26 cellular contexts compared by ENCODE assay signal in the genomic region with DNA sequence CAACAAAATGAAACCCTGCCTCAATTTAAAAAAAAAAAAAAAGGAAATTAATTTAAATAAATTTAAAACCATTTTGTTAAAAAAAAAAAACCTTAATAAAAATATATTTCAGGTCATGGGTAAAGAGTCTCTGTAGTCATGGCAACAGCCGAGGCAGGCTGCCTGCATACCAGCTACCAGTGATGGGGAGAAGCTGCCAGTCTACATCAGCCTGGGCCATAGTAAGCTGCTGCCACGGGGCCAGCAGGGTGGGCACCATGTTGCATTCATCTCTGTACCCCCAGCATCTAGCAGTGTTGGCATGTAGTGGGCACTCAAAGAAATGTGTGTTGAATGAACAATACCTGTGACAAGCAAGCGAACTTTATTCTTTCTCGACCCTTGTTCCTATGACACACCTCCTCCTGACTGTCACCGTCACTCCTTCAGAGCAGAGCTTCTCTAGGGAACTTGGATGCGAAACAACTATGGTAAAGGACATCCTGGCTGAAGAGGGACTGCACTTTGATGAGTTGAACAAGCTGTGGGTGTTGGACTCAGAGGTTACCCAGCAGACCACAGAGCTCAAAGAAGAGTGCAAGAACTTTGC. TPM values are rescaled to one million over a fixed set of nuclear protein-coding genes. Genes with fewer than 3 reads are reported as not detected.
DNase-seq lines count a peak whose midpoint lies in the region; ATAC-seq, FAIRE-seq and TF ChIP-seq lines count a peak whose summit lies in the region.
"Had no signal": no experiment of that assay in that cellular context is flagged by ENCODE, and none has a peak within 500 bp of the region (broad histone marks: within the 10 kb centered on the region; RNA-seq: fewer than 3 reads in every experiment).

No MANE protein-coding gene starts in this region.

- H3K4ac ChIP-seq in mesenchymal stem cell (ENCODE audit: low read depth in 1 of 2, low read length in 2 of 2) = no peak overlapping the region

- H3K79me2 ChIP-seq in K562 (ENCODE audit: control insufficient read depth, insufficient read depth, low read length) (peaks cover 96% of the 10 kb centered on the region), HepG2 (ENCODE audit: insufficient read depth, low read length) (peaks cover 96% of the 10 kb centered on the region)

- H2AFZ ChIP-seq in K562 (ENCODE audit: low read depth, low read length) (no peak overlapping the region), HepG2 (ENCODE audit: low read length) (no peak overlapping the region), mesenchymal stem cell (ENCODE audit: low read depth, low read length) (no peak overlapping the region)
- H2AFZ ChIP-seq: PC-9 had no signal

- H4K20me1 ChIP-seq in K562 (replicated peaks; ENCODE audit: control insufficient read depth, insufficient read depth, low read length) (0 out of 2 replicates have a peak, but pooled peaks cover 6% of the 10 kb centered on the region), HepG2 (ENCODE audit: insufficient read depth, low read length) (peaks cover 77% of the 10 kb centered on the region)

- CTCF ChIA-PET in K562 (lab: Yijun Ruan, JAX; ENCODE audit: low intra/inter-chr PET ratio) (no interaction called here), HepG2 (lab: Yijun Ruan, JAX; ENCODE audit: low intra/inter-chr PET ratio, low total read pairs) (no interaction called here)

- H3K36me3 Mint-ChIP-seq in activated T-cell treated with anti-CD3 and anti-CD28 coated beads, Interleukin-2, amount 50 U/mL, for 24 hours (ENCODE audit: low read depth) = peaks cover 46% of the 10 kb centered on the region
- H3K36me3 Mint-ChIP-seq in activated T-cell treated with anti-CD3 and anti-CD28 coated beads, Interleukin-2, amount 50 U/mL, for 4 hours (ENCODE audit: insufficient read depth) = peaks cover 7% of the 10 kb centered on the region

- H3K4me3 Mint-ChIP-seq in activated T-cell treated with anti-CD3 and anti-CD28 coated beads, Interleukin-2, amount 50 U/mL, for 24 hours = no peak overlapping the region
- no peak overlapping the region for H3K4me3 Mint-ChIP-seq in activated T-cell treated with anti-CD3 and anti-CD28 coated beads, Interleukin-2, amount 50 U/mL, for 4 hours
- H3K4me3 Mint-ChIP-seq: CD14-positive monocyte had no signal

- H3K9me3 ChIP-seq in K562 (replicated peaks; ENCODE audit: control insufficient read depth, insufficient read depth, low read depth, low read length) (no peaks in the 10 kb centered on the region), HepG2 (ENCODE audit: low read length) (no peaks in the 10 kb centered on the region), small intestine (ENCODE audit: control insufficient read depth, low read depth) (no peaks in the 10 kb centered on the region), mesenchymal stem cell (ENCODE audit: control insufficient read depth, low read length) (no peaks in the 10 kb centered on the region)
- H3K9me3 ChIP-seq: BE2C, SJSA1 had no signal

- H2BK15ac ChIP-seq in mesenchymal stem cell (ENCODE audit: low read depth, poor library complexity, severe bottlenecking) = no peak overlapping the region

- H3K27ac Mint-ChIP-seq in activated T-cell treated with anti-CD3 and anti-CD28 coated beads, Interleukin-2, amount 50 U/mL, for 24 hours = peak overlapping the region; percentile 22

- TF ChIP-seq EP300 in K562 (IDR thresholded peaks at IDR 0.05; ENCODE audit: low read length) (no peak), HepG2 (IDR thresholded peaks at IDR 0.05; ENCODE audit: low read depth in 2 of 2, low read length in 2 of 2) (no peak), HepG2 (CRISPR knock-in tag; IDR thresholded peaks at IDR 0.05; ENCODE audit: borderline replicate concordance) (no peak)

- no TSS peak for BruUV-seq in K562 (replicated peaks; lab: Mats Ljungman, UMichigan)
- BruUV-seq in HepG2 (replicated peaks; lab: Mats Ljungman, UMichigan) = no TSS peak

- DNase-seq in activated T-cell treated with anti-CD3 and anti-CD28 coated beads, Interleukin-2, amount 50 U/mL, for 24 hours = no peak
- DNase-seq in activated T-cell treated with anti-CD3 and anti-CD28 coated beads, Interleukin-2, amount 50 U/mL, for 4 hours = no peak
- DNase-seq in K562 (ENCODE audit: extremely low read depth in 1 of 4, low spot score in 3 of 4) (no peak), HepG2 (ENCODE audit: low spot score) (no peak), small intestine (peak; percentile 43), CD1c-positive myeloid dendritic cell (ENCODE audit: extremely low spot score) (no peak), mesenchymal stem cell (no peak)
- DNase-seq: BE2C; DMS153; DND-41; H7; MM.1S; NCI-H2029; NCI-H446 treated with DMSO at 0.1 percent for 48 hours; NCI-H526; NCI-H82; NK-92 treated with Interleukin-12 subunit alpha and Interleukin-12 subunit beta, amount 100 ng/mL, for 24 hours; PC-9 had no signal

- no peak for TF ChIP-seq RAD21 in K562 (CRISPR knock-in tag; conservative IDR thresholded peaks at IDR 0.05 in 1 of 2, IDR thresholded peaks at IDR 0.05 in 1 of 2)
- TF ChIP-seq RAD21 in HepG2 (CRISPR knock-in tag; IDR thresholded peaks at IDR 0.05) = no peak

- in situ Hi-C loops in K562 (cut with MboI) = no loop called here
- in situ Hi-C loops in HepG2 (cut with HindIII; ENCODE audit: extremely low pct_ligation_motif_present, low pct_unique_long_range_greater_than_20kb) = no loop called here

- no peak overlapping the region for H3K9ac ChIP-seq in K562 (ENCODE audit: insufficient read depth in 1 of 2, low read depth in 2 of 2, low read length in 2 of 2)
- no peak overlapping the region for H3K9ac ChIP-seq in HepG2 (ENCODE audit: insufficient read depth, low read depth, low read length)
- no peak overlapping the region for H3K9ac ChIP-seq in mesenchymal stem cell (ENCODE audit: low read length)
- H3K9ac ChIP-seq: KMS-11 had no signal

- FAIRE-seq in K562 (lab: Jason Lieb, UNC) (no peak), HepG2 (lab: Jason Lieb, UNC) (no peak), small intestine (lab: Jason Lieb, UNC) (no peak)
- FAIRE-seq: GM12892, GM19239 had no signal

- no peaks in the 10 kb centered on the region for H3K79me1 ChIP-seq in mesenchymal stem cell (replicated peaks; ENCODE audit: low read length, poor library complexity, severe bottlenecking)

- H3K18ac ChIP-seq in mesenchymal stem cell (ENCODE audit: low read depth in 1 of 2, low read length in 2 of 2) = no peak overlapping the region

- no peak overlapping the region for H4K8ac ChIP-seq in mesenchymal stem cell (ENCODE audit: low read length)

- H3K36me3 ChIP-seq in K562 (ENCODE audit: control insufficient read depth, insufficient read depth, low read length) (peaks cover 51% of the 10 kb centered on the region), HepG2 (replicated peaks in 1 of 2; ENCODE audit: control insufficient read depth in 1 of 2, insufficient read depth in 2 of 2, low read length in 2 of 2) (peaks cover 21 to 47% of the 10 kb centered on the region in 2 experiments), small intestine (ENCODE audit: control insufficient read depth in 2 of 2, insufficient read depth in 2 of 2, low read length in 2 of 2) (peaks cover 3 to 8% of the 10 kb centered on the region in 2 donors), mesenchymal stem cell (ENCODE audit: control insufficient read depth in 1 of 2, insufficient read depth in 2 of 2, low read depth in 1 of 2, low read length in 2 of 2) (peaks cover 8 to 33% of the 10 kb centered on the region in 2 experiments)

- no peak overlapping the region for H2BK12ac ChIP-seq in mesenchymal stem cell (ENCODE audit: low read length in 2 of 2)

- no peak overlapping the region for H3K14ac ChIP-seq in mesenchymal stem cell (ENCODE audit: low read length in 2 of 2)

- no peaks in the 10 kb centered on the region for H3K9me3 Mint-ChIP-seq in activated T-cell treated with anti-CD3 and anti-CD28 coated beads, Interleukin-2, amount 50 U/mL, for 24 hours
- H3K9me3 Mint-ChIP-seq in activated T-cell treated with anti-CD3 and anti-CD28 coated beads, Interleukin-2, amount 50 U/mL, for 4 hours = no peaks in the 10 kb centered on the region
- H3K9me3 Mint-ChIP-seq: CD14-positive monocyte had no signal

- H3K4me1 Mint-ChIP-seq in activated T-cell treated with anti-CD3 and anti-CD28 coated beads, Interleukin-2, amount 50 U/mL, for 24 hours (ENCODE audit: low read depth) = peaks cover 39% of the 10 kb centered on the region
- peaks cover 26% of the 10 kb centered on the region for H3K4me1 Mint-ChIP-seq in activated T-cell treated with anti-CD3 and anti-CD28 coated beads, Interleukin-2, amount 50 U/mL, for 4 hours (ENCODE audit: low read depth)
- H3K4me1 Mint-ChIP-seq: CD14-positive monocyte had no signal

- no peak overlapping the region for H2BK120ac ChIP-seq in mesenchymal stem cell (ENCODE audit: low read depth, low read length)

- no peak overlapping the region for H3K4me2 ChIP-seq in K562 (ENCODE audit: insufficient read depth, low read length)
- H3K4me2 ChIP-seq in HepG2 (ENCODE audit: low read depth, low read length) = no peak overlapping the region
- H3K4me2 ChIP-seq in mesenchymal stem cell (ENCODE audit: low read length, poor library complexity, severe bottlenecking) = no peak overlapping the region
- H3K4me2 ChIP-seq: KMS-11, PC-9 had no signal

- H2BK5ac ChIP-seq in mesenchymal stem cell (ENCODE audit: low read depth, low read length, poor library complexity, severe bottlenecking) = no peak overlapping the region

- H3K27ac ChIP-seq in K562 (ENCODE audit: extremely low read depth, low read depth, low read length) (no peak overlapping the region), HepG2 (ENCODE audit: extremely low read length, insufficient read depth, low read length) (no peak overlapping the region), small intestine (ENCODE audit: low read depth in 1 of 2, low read length in 1 of 2) (no peak overlapping the region), mesenchymal stem cell (ENCODE audit: low read length, poor library complexity, severe bottlenecking) (no peak overlapping the region)
- H3K27ac ChIP-seq: 22Rv1, KMS-11, PC-9, SJSA1 had no signal

- TF ChIP-seq POLR2A in K562 (conservative IDR thresholded peaks at IDR 0.05) (no peak), HepG2 (IDR thresholded peaks at IDR 0.05; ENCODE audit: insufficient read depth in 1 of 2, low read depth in 2 of 2, low read length in 2 of 2) (peak in 1 of 2 experiments; percentile 54; a peak in 1 of 4 replicates)

- H3K4me1 ChIP-seq in K562 (replicated peaks in 1 of 2; ENCODE audit: control insufficient read depth in 2 of 2, insufficient read depth in 2 of 2, low read length in 2 of 2) (peaks cover 0 to 4% of the 10 kb centered on the region in 2 experiments; a peak in 1 of 5 replicates), HepG2 (ENCODE audit: insufficient read depth, low read length) (peaks cover 70% of the 10 kb centered on the region), small intestine (ENCODE audit: control insufficient read depth in 2 of 2, insufficient read depth in 1 of 2, low read depth in 1 of 2, low read length in 1 of 2) (no peaks in the 10 kb centered on the region), mesenchymal stem cell (ENCODE audit: control insufficient read depth, insufficient read depth, low read depth, low read length) (peaks cover 1% of the 10 kb centered on the region)
- H3K4me1 ChIP-seq: BE2C, SJSA1 had no signal

- POLR2A ChIA-PET in K562 (lab: Yijun Ruan, JAX) = interaction anchor here (0.7 to 1.0 kb wide), 4 partner anchors 8 to 131 kb away, joined by 3 to 4 read pairs (median 3); a partner anchor contains a TSS
- POLR2A ChIA-PET in HepG2 (lab: Yijun Ruan, JAX) = interaction anchor here (1.0 to 1.7 kb wide), 7 partner anchors 8 to 72 kb away, joined by 3 to 17 read pairs (median 5); a partner anchor contains a TSS

- intact Hi-C loops in K562 (cut with micrococcal nuclease) (no loop called here), HepG2 (cut with micrococcal nuclease; ENCODE audit: unreplicated experiment) (no loop called here)

- WGBS in K562 (ENCODE audit: insufficient coverage, low coverage, missing lambda C conversion rate) = 83% methylated on average over 6 of the region's 6 CpGs
- 95% methylated on average over 6 of the region's 6 CpGs for WGBS in HepG2 (ENCODE audit: low lambda C conversion rate)
- 76 to 78% (median 76%) methylated on average over 6 of the region's 6 CpGs for WGBS in small intestine, 3 donors
- 95% methylated on average over 6 of the region's 6 CpGs for WGBS in mesenchymal stem cell

- TF ChIP-seq CTCF in K562 (IDR thresholded peaks at IDR 0.05 in 2 of 3, conservative IDR thresholded peaks at IDR 0.05 in 1 of 3; ENCODE audit: insufficient read depth in 2 of 3, low read depth in 1 of 3, low read length in 3 of 3) (no peak), HepG2 (CRISPR knock-in tag; IDR thresholded peaks at IDR 0.05) (no peak)

- H3K27me3 ChIP-seq in K562 (ENCODE audit: control insufficient read depth in 2 of 2, insufficient read depth in 2 of 2, low read length in 2 of 2) (no peaks in the 10 kb centered on the region), HepG2 (ENCODE audit: control insufficient read depth in 1 of 2, insufficient read depth in 2 of 2, low read length in 2 of 2) (no peaks in the 10 kb centered on the region), small intestine (ENCODE audit: control insufficient read depth in 2 of 2, insufficient read depth in 2 of 2, low read length in 2 of 2) (no peaks in the 10 kb centered on the region), mesenchymal stem cell (ENCODE audit: control insufficient read depth in 1 of 2, insufficient read depth in 1 of 2, low read length in 2 of 2) (no peaks in the 10 kb centered on the region)
- H3K27me3 ChIP-seq: BE2C, SJSA1 had no signal

- H3K27me3 Mint-ChIP-seq in activated T-cell treated with anti-CD3 and anti-CD28 coated beads, Interleukin-2, amount 50 U/mL, for 24 hours = no peaks in the 10 kb centered on the region
- no peaks in the 10 kb centered on the region for H3K27me3 Mint-ChIP-seq in activated T-cell treated with anti-CD3 and anti-CD28 coated beads, Interleukin-2, amount 50 U/mL, for 4 hours (ENCODE audit: low read depth)

- no peak for ATAC-seq in activated T-cell treated with anti-CD3 and anti-CD28 coated beads, Interleukin-2, amount 50 U/mL, for 4 hours
- ATAC-seq in K562 (no peak), HepG2 (peak; percentile 19), HG03196 (IDR thresholded peaks at IDR 0.05; ENCODE audit: unreplicated experiment) (no peak)
- ATAC-seq: Right ventricle myocardium inferior had no signal

- H2AK5ac ChIP-seq in mesenchymal stem cell (ENCODE audit: low read length, severe bottlenecking) = no peak overlapping the region

- H4K91ac ChIP-seq in mesenchymal stem cell (ENCODE audit: low read length) = no peak overlapping the region

- no peak overlapping the region for H3K23ac ChIP-seq in mesenchymal stem cell (ENCODE audit: low read length in 2 of 2)

- H3K9me1 ChIP-seq in K562 (ENCODE audit: control insufficient read depth, insufficient read depth, low read length) = no peaks in the 10 kb centered on the region

- H3K4me3 ChIP-seq in K562 (no peak overlapping the region), HepG2 (replicated peaks in 1 of 3; ENCODE audit: insufficient read depth in 1 of 3, low read depth in 2 of 3, low read length in 3 of 3) (no peak overlapping the region), small intestine (ENCODE audit: low read depth in 1 of 2, low read length in 2 of 2) (no peak overlapping the region), mesenchymal stem cell (ENCODE audit: insufficient read depth in 1 of 2, low read depth in 1 of 2, low read length in 2 of 2) (no peak overlapping the region)
- H3K4me3 ChIP-seq: PC-9, SJSA1 had no signal

RNA-seq across cellular contexts. Expression of a gene that starts 7.3 kb away (rescaled TPM):
- 10 to 100 TPM; 11.5 to 12.8 (median 12.2) TPM for total RNA-seq in activated T-cell treated with anti-CD3 and anti-CD28 coated beads, Interleukin-2, amount 50 U/mL, for 4 hours
- 6.9 and 7.8 TPM in 2 replicates for total RNA-seq in K562 (2011; cell fraction: chromatin; rRNA removed; ENCODE audit: low replicate concordance)
- total RNA-seq in K562 (2011; cell fraction: nucleolus; rRNA removed) = 3.0 and 3.3 TPM in 2 replicates
- 4.0 and 9.5 TPM in 2 replicates for total RNA-seq in K562 (2011; cell fraction: nucleoplasm; rRNA removed)
- total RNA-seq in K562 (2014; rRNA removed) = 3.7 TPM in 2 replicates
- total RNA-seq in K562 (2014; rRNA removed; fragmentation: Illumina TruSeq; extraction: Trizol) = 7.2 and 7.8 TPM in 2 replicates
- 4.6 and 5.9 TPM in 2 replicates for total RNA-seq in K562 (2015; rRNA removed; fragmentation: Illumina TruSeq; extraction: Trizol)
- 5.0 and 5.6 TPM in 2 replicates for total RNA-seq in K562 (2021)
- 2.5 and 6.2 TPM in 2 replicates for polyA plus RNA-seq in K562 (2011; rRNA removed)
- 1.4 and 1.5 TPM in 2 replicates for polyA plus RNA-seq in K562 (2011; cell fraction: cytosol; rRNA removed)
- 2.1 and 3.1 TPM in 2 replicates for polyA plus RNA-seq in K562 (2011; cell fraction: nucleus; rRNA removed)
- polyA plus RNA-seq in K562 (2012) = 5.3 and 6.4 TPM in 2 replicates
- polyA plus RNA-seq in K562 (2014; fragmentation: Illumina TruSeq; extraction: Trizol) = 5.0 and 6.7 TPM in 2 replicates
- polyA plus RNA-seq in K562 (2014; fragmentation: Nextera tagmentation; extraction: Ambion mirVana) = 1 to 10 TPM; 5.9 to 6.1 TPM
- polyA plus RNA-seq in K562 (2014; rRNA removed) = 4.6 and 6.6 TPM in 2 replicates
- polyA minus RNA-seq in K562 (2011; rRNA and poly(A)+ RNA removed) = 3.4 and 4.7 TPM in 2 replicates
- polyA minus RNA-seq in K562 (2011; cell fraction: cytosol; rRNA and poly(A)+ RNA removed) = 2.0 and 2.3 TPM in 2 replicates
- polyA minus RNA-seq in K562 (2011; cell fraction: nucleus; rRNA and poly(A)+ RNA removed) = 1.7 and 2.8 TPM in 2 replicates
- 21.1 and 22.4 TPM in 2 replicates for total RNA-seq in HepG2 (2016; rRNA removed; fragmentation: Illumina TruSeq; extraction: Trizol)
- total RNA-seq in HepG2 (2016; cell fraction: cytosol; rRNA removed; fragmentation: Illumina TruSeq; extraction: Trizol; ENCODE audit: low read depth) = 13.0 and 13.5 TPM in 2 replicates
- total RNA-seq in HepG2 (2016; cell fraction: insoluble cytoplasmic fraction; rRNA removed; fragmentation: Illumina TruSeq; extraction: Trizol) = 20.7 and 22.3 TPM in 2 replicates
- total RNA-seq in HepG2 (2016; cell fraction: membrane; rRNA removed; fragmentation: Illumina TruSeq; extraction: Trizol) = 18.6 and 18.9 TPM in 2 replicates
- 16.1 and 23.9 TPM in 2 replicates for total RNA-seq in HepG2 (2016; cell fraction: nucleus; rRNA removed; fragmentation: Illumina TruSeq; extraction: Trizol)
- 3.9 and 4.2 TPM in 2 replicates for polyA plus RNA-seq in HepG2 (2011; rRNA removed)
- polyA plus RNA-seq in HepG2 (2011; cell fraction: cytosol; rRNA removed) = 2.7 and 4.3 TPM in 2 replicates
- 4.0 and 5.7 TPM in 2 replicates for polyA plus RNA-seq in HepG2 (2011; cell fraction: nucleus; rRNA removed)
- 8.4 and 10.9 TPM in 2 replicates for polyA plus RNA-seq in HepG2 (2012)
- 12.3 and 14.0 TPM in 2 replicates for polyA plus RNA-seq in HepG2 (2016; cell fraction: cytosol; fragmentation: Illumina TruSeq; extraction: Trizol; ENCODE audit: low read depth)
- polyA plus RNA-seq in HepG2 (2016; cell fraction: insoluble cytoplasmic fraction; fragmentation: Illumina TruSeq; extraction: Trizol; ENCODE audit: low read depth) = 22.9 and 29.9 TPM in 2 replicates
- 16.3 and 16.6 TPM in 2 replicates for polyA plus RNA-seq in HepG2 (2016; cell fraction: membrane; fragmentation: Illumina TruSeq; extraction: Trizol; ENCODE audit: low read depth)
- polyA plus RNA-seq in HepG2 (2016; cell fraction: nucleus; fragmentation: Illumina TruSeq; extraction: Trizol; ENCODE audit: insufficient read depth, low read depth) = 18.7 and 24.5 TPM in 2 replicates
- 5.4 and 7.3 TPM in 2 replicates for polyA minus RNA-seq in HepG2 (2011; rRNA and poly(A)+ RNA removed; ENCODE audit: low replicate concordance)
- polyA minus RNA-seq in HepG2 (2011; cell fraction: cytosol; rRNA and poly(A)+ RNA removed) = 3.7 and 4.5 TPM in 2 replicates
- polyA minus RNA-seq in HepG2 (2011; cell fraction: nucleus; rRNA and poly(A)+ RNA removed) = 13.8 and 15.0 TPM in 2 replicates
- 1 to 10 TPM; 1.6 to 6.0 (median 5.4) TPM for polyA plus RNA-seq in small intestine
- 6.7 TPM for polyA plus RNA-seq in mesenchymal stem cell (2013, experiment 1 of 2)
- 7.0 TPM for polyA plus RNA-seq in mesenchymal stem cell (2013, experiment 2 of 2)

RNA-seq across cellular contexts. Expression of a gene that starts 8.0 kb away (rescaled TPM):
- 10 to 100 TPM; 21.4 to 24.1 (median 23.3) TPM for total RNA-seq in activated T-cell treated with anti-CD3 and anti-CD28 coated beads, Interleukin-2, amount 50 U/mL, for 4 hours
- 37.9 and 146 TPM in 2 replicates for total RNA-seq in K562 (2011; cell fraction: chromatin; rRNA removed; ENCODE audit: low replicate concordance)
- total RNA-seq in K562 (2011; cell fraction: nucleolus; rRNA removed) = 20.3 and 32.5 TPM in 2 replicates
- 42.4 and 69.4 TPM in 2 replicates for total RNA-seq in K562 (2011; cell fraction: nucleoplasm; rRNA removed)
- total RNA-seq in K562 (2014; rRNA removed) (18.0 and 25.7 TPM in 2 replicates), K562 (2014; rRNA removed; fragmentation: Illumina TruSeq; extraction: Trizol) (29.1 and 35.7 TPM in 2 replicates), K562 (2015; rRNA removed; fragmentation: Illumina TruSeq; extraction: Trizol) (23.7 and 24.7 TPM in 2 replicates), K562 (2021) (17.6 and 19.9 TPM in 2 replicates), HepG2 (2016; rRNA removed; fragmentation: Illumina TruSeq; extraction: Trizol) (123 and 135 TPM in 2 replicates)
- polyA plus RNA-seq in K562 (2011; rRNA removed) (16.0 and 16.7 TPM in 2 replicates), K562 (2014; fragmentation: Illumina TruSeq; extraction: Trizol) (9.7 and 10.8 TPM in 2 replicates), K562 (2014; fragmentation: Nextera tagmentation; extraction: Ambion mirVana) (1 to 10 TPM; 5.9 to 6.2 TPM), K562 (2014; rRNA removed) (5.6 and 14.0 TPM in 2 replicates), HepG2 (2011; rRNA removed) (44.9 and 49.4 TPM in 2 replicates), small intestine (10 to 100 TPM in 2 of 3 donors, 1 to 10 TPM in 1; 9.7 to 13.2 (median 10.5) TPM)
- 2.7 and 5.8 TPM in 2 replicates for polyA plus RNA-seq in K562 (2011; cell fraction: cytosol; rRNA removed)
- 17.9 and 25.0 TPM in 2 replicates for polyA plus RNA-seq in K562 (2011; cell fraction: nucleus; rRNA removed)
- polyA plus RNA-seq in K562 (2012) = 8.7 and 9.7 TPM in 2 replicates
- 102 and 104 TPM in 2 replicates for polyA minus RNA-seq in K562 (2011; rRNA and poly(A)+ RNA removed)
- 23.7 and 37.6 TPM in 2 replicates for polyA minus RNA-seq in K562 (2011; cell fraction: cytosol; rRNA and poly(A)+ RNA removed)
- 35.5 and 43.8 TPM in 2 replicates for polyA minus RNA-seq in K562 (2011; cell fraction: nucleus; rRNA and poly(A)+ RNA removed)
- 98.8 and 127 TPM in 2 replicates for total RNA-seq in HepG2 (2016; cell fraction: cytosol; rRNA removed; fragmentation: Illumina TruSeq; extraction: Trizol; ENCODE audit: low read depth)
- total RNA-seq in HepG2 (2016; cell fraction: insoluble cytoplasmic fraction; rRNA removed; fragmentation: Illumina TruSeq; extraction: Trizol) = 127 and 145 TPM in 2 replicates
- total RNA-seq in HepG2 (2016; cell fraction: membrane; rRNA removed; fragmentation: Illumina TruSeq; extraction: Trizol) = 62.4 and 67.2 TPM in 2 replicates
- 136 and 152 TPM in 2 replicates for total RNA-seq in HepG2 (2016; cell fraction: nucleus; rRNA removed; fragmentation: Illumina TruSeq; extraction: Trizol)
- polyA plus RNA-seq in HepG2 (2011; cell fraction: cytosol; rRNA removed) = 17.6 and 28.4 TPM in 2 replicates
- 37.0 and 38.5 TPM in 2 replicates for polyA plus RNA-seq in HepG2 (2011; cell fraction: nucleus; rRNA removed)
- polyA plus RNA-seq in HepG2 (2012) = 57.6 and 63.3 TPM in 2 replicates
- 1.6 and 2.2 TPM in 2 replicates for polyA plus RNA-seq in HepG2 (2016; cell fraction: cytosol; fragmentation: Illumina TruSeq; extraction: Trizol; ENCODE audit: low read depth)
- polyA plus RNA-seq in HepG2 (2016; cell fraction: insoluble cytoplasmic fraction; fragmentation: Illumina TruSeq; extraction: Trizol; ENCODE audit: low read depth) = 83.4 and 92.4 TPM in 2 replicates
- 9.6 and 10.8 TPM in 2 replicates for polyA plus RNA-seq in HepG2 (2016; cell fraction: membrane; fragmentation: Illumina TruSeq; extraction: Trizol; ENCODE audit: low read depth)
- 89.5 and 94.1 TPM in 2 replicates for polyA plus RNA-seq in HepG2 (2016; cell fraction: nucleus; fragmentation: Illumina TruSeq; extraction: Trizol; ENCODE audit: insufficient read depth, low read depth)
- polyA minus RNA-seq in HepG2 (2011; rRNA and poly(A)+ RNA removed; ENCODE audit: low replicate concordance) = 16.3 and 63.5 TPM in 2 replicates
- polyA minus RNA-seq in HepG2 (2011; cell fraction: cytosol; rRNA and poly(A)+ RNA removed) = 84.7 and 102 TPM in 2 replicates
- polyA minus RNA-seq in HepG2 (2011; cell fraction: nucleus; rRNA and poly(A)+ RNA removed) = 292 and 316 TPM in 2 replicates
- polyA plus RNA-seq in mesenchymal stem cell (2013, experiment 1 of 2) = 19.4 TPM
- 20.0 TPM for polyA plus RNA-seq in mesenchymal stem cell (2013, experiment 2 of 2)
